Comparison of ENCODE assay signal across 18 cellular contexts in the genomic region with DNA sequence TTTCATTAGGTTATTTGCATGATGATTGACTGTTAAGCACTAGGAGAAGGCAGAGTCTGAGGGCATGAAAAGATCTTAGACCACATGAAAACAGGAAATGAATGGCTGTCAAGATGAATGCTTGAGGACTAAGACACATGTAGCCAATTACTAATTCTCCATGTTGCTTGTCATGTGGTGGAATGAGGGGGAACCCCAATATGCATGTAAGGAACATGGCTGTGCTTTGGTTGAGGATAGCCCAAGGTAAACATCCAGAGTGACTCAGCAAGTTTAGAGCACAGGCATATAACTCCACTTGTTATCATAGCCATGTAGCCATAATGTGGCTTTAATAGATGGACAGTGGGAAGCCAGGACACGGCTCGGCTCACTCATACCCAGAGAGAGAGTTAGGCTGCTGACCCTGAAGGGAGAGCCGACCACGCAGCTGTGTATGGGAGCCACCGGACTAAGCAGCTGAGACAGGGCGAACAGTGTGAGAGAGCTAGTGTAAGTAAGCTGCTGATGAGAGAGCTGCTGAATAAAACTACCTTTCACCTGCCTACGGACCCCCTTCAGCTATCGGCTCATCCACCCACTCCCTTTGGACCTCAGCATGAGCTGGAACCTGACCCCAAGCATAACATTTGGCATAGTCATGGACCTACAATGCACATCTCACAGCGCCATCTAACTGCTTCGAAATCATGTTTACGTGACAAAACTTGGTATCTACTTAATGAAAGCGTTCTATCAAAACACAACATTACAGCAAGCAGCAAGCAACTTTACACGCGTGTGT. TPM values are rescaled to one million over a fixed set of nuclear protein-coding genes. Genes with fewer than 3 reads are reported as not detected.
DNase-seq lines count a peak whose midpoint lies in the region; ATAC-seq, FAIRE-seq and TF ChIP-seq lines count a peak whose summit lies in the region.
"Had no signal": no experiment of that assay in that cellular context is flagged by ENCODE, and none has a peak within 500 bp of the region (broad histone marks: within the 10 kb centered on the region; RNA-seq: fewer than 3 reads in every experiment).

No MANE protein-coding gene starts in this region.

- H3K36me3 ChIP-seq in CD8-positive, alpha-beta T cell (ENCODE audit: insufficient read depth, low read length), result no peaks in the 10 kb centered on the region
- H3K36me3 ChIP-seq in SJCRH30, result no peaks in the 10 kb centered on the region
- H3K36me3 ChIP-seq: right atrium auricular region had no signal

- H3K36me3 Mint-ChIP-seq in CD8-positive, alpha-beta T cell, result peaks cover 9% of the 10 kb centered on the region
- peaks cover 4% of the 10 kb centered on the region; the same call in 1 of the 2 replicates for H3K36me3 Mint-ChIP-seq in WTC11

- H3K9me3 Mint-ChIP-seq in CD8-positive, alpha-beta T cell, result no peaks in the 10 kb centered on the region
- peaks cover 8% of the 10 kb centered on the region for H3K9me3 Mint-ChIP-seq in WTC11
- H3K9me3 Mint-ChIP-seq: IgD-negative memory B cell; stimulated activated naive CD8-positive, alpha-beta T cell treated with anti-CD3 and anti-CD28 coated beads, Interleukin-15, Interleukin-2, amounts not matched to agents 100 ng/mL and 50 ng/mL, for 24 hours had no signal

- 94% methylated on average over 14 of the region's 14 CpGs for WGBS in A549 (ENCODE audit: missing lambda C conversion rate)

- no peak overlapping the region for H3K27ac Mint-ChIP-seq in CD8-positive, alpha-beta T cell
- H3K27ac Mint-ChIP-seq in WTC11, result peak overlapping the region; percentile 29; the same call in 1 of the 2 replicates
- H3K27ac Mint-ChIP-seq: IgD-negative memory B cell; stimulated activated naive CD8-positive, alpha-beta T cell treated with anti-CD3 and anti-CD28 coated beads, Interleukin-15, Interleukin-2, amounts not matched to agents 100 ng/mL and 50 ng/mL, for 24 hours had no signal

- peaks cover 17% of the 10 kb centered on the region for H3K4me1 Mint-ChIP-seq in CD8-positive, alpha-beta T cell (ENCODE audit: low read depth)
- peaks cover 22% of the 10 kb centered on the region for H3K4me1 Mint-ChIP-seq in WTC11

- POLR2A ChIA-PET in A549 (lab: Yijun Ruan, JAX) (no interaction called here), WTC11 (lab: Charles Lee) (no interaction called here)
- POLR2A ChIA-PET in CD8-positive, alpha-beta T cell (lab: Charles Lee), result no interaction called here

- no peaks in the 10 kb centered on the region for H3K27me3 Mint-ChIP-seq in CD8-positive, alpha-beta T cell (ENCODE audit: low read depth)
- H3K27me3 Mint-ChIP-seq in WTC11 (ENCODE audit: low read depth), result no peaks in the 10 kb centered on the region
- H3K27me3 Mint-ChIP-seq: IgD-negative memory B cell; stimulated activated naive CD8-positive, alpha-beta T cell treated with anti-CD3 and anti-CD28 coated beads, Interleukin-15, Interleukin-2, amounts not matched to agents 100 ng/mL and 50 ng/mL, for 24 hours had no signal

- peaks cover 5% of the 10 kb centered on the region; the same call in 2 of the 3 replicates for H3K4me1 ChIP-seq in A549
- peaks cover 9% of the 10 kb centered on the region for H3K4me1 ChIP-seq in CD8-positive, alpha-beta T cell (ENCODE audit: insufficient read depth, low read length)
- H3K4me1 ChIP-seq in SJCRH30, result no peaks in the 10 kb centered on the region

- TF ChIP-seq EP300 in A549 (IDR thresholded peaks at IDR 0.05), result no peak

- H3K27ac ChIP-seq in A549 (peak overlapping the region in 1 of 2 experiments; percentile 50; a peak in 4 of 6 replicates), SJCRH30 (no peak overlapping the region)
- no peak overlapping the region for H3K27ac ChIP-seq in CD8-positive, alpha-beta T cell (ENCODE audit: low read depth, low read length)
- H3K27ac ChIP-seq: hepatocyte, right atrium auricular region had no signal

- 0 out of 3 replicates have a peak, but pooled peaks cover 3% of the 10 kb centered on the region for H3K9me3 ChIP-seq in A549
- H3K9me3 ChIP-seq in CD8-positive, alpha-beta T cell (ENCODE audit: low read length), result no peaks in the 10 kb centered on the region
- no peaks in the 10 kb centered on the region for H3K9me3 ChIP-seq in SJCRH30 (replicated peaks)
- H3K9me3 ChIP-seq: right atrium auricular region had no signal

- H3K4me3 ChIP-seq in A549 (no peak overlapping the region), fibroblast of mammary gland (ENCODE audit: control insufficient read depth, low read depth, low read length) (no peak overlapping the region), SJCRH30 (no peak overlapping the region)
- no peak overlapping the region for H3K4me3 ChIP-seq in CD8-positive, alpha-beta T cell (ENCODE audit: low read depth, low read length)
- H3K4me3 ChIP-seq: hepatocyte, right atrium auricular region had no signal

- no peak overlapping the region for H3K4me3 Mint-ChIP-seq in CD8-positive, alpha-beta T cell
- no peak overlapping the region for H3K4me3 Mint-ChIP-seq in WTC11
- H3K4me3 Mint-ChIP-seq: CD14-positive monocyte; IgD-negative memory B cell; stimulated activated naive CD8-positive, alpha-beta T cell treated with anti-CD3 and anti-CD28 coated beads, Interleukin-15, Interleukin-2, amounts not matched to agents 100 ng/mL and 50 ng/mL, for 24 hours had no signal

- TF ChIP-seq POLR2A in A549 (IDR thresholded peaks at IDR 0.05; ENCODE audit: low read length), result no peak

- H3K4me2 ChIP-seq in A549, result no peak overlapping the region
- H3K4me2 ChIP-seq: hepatocyte had no signal

- intact Hi-C loops in CD8-positive, alpha-beta T cell (cut with DNase I, micrococcal nuclease), result no loop called here
- intact Hi-C loops in cardiac septum (cut with DNase I), result no loop called here

- no peaks in the 10 kb centered on the region for H3K27me3 ChIP-seq in CD8-positive, alpha-beta T cell (ENCODE audit: insufficient read depth, low read length)
- H3K27me3 ChIP-seq in SJCRH30, result no peaks in the 10 kb centered on the region
- H3K27me3 ChIP-seq: hepatocyte, right atrium auricular region had no signal

- FAIRE-seq in A549 (lab: Jason Lieb, UNC), result no peak
- FAIRE-seq: endometrium had no signal

- TF ChIP-seq CTCF in A549 (IDR thresholded peaks at IDR 0.05) (no peak), WTC11 (IDR thresholded peaks at IDR 0.05) (no peak), fibroblast of mammary gland (conservative IDR thresholded peaks at IDR 0.05; ENCODE audit: control insufficient read depth, insufficient read depth, low read depth, low read length) (no peak)
- TF ChIP-seq CTCF in CD8-positive, alpha-beta T cell (IDR thresholded peaks at IDR 0.05), result no peak

- DNase-seq in A549 (ENCODE audit: low read depth in 1 of 2, low spot score in 1 of 2) (no peak), WTC11 (ENCODE audit: low spot score) (no peak), fibroblast of mammary gland (ENCODE audit: low read depth) (peak; percentile 48), SJCRH30 (no peak), NCI-H774 (lab: John Stamatoyannopoulos, UW) (no peak), cardiac septum (ENCODE audit: low spot score) (no peak)
- DNase-seq in CD8-positive, alpha-beta T cell, result no peak
- DNase-seq: aorta, NCI-H1694, NCI-H510A treated with DMSO at 0.1 percent for 48 hours, RPMI8226 had no signal

- ATAC-seq in A549 (no peak), WTC11 (no peak), GM21786 (IDR thresholded peaks at IDR 0.05; ENCODE audit: unreplicated experiment) (no peak)
- peak; percentile 84 for ATAC-seq in CD8-positive, alpha-beta T cell

- CTCF ChIA-PET in A549 (lab: Yijun Ruan, JAX), result no interaction called here
- CTCF ChIA-PET in CD8-positive, alpha-beta T cell (lab: Charles Lee), result no interaction called here
- CTCF ChIA-PET in WTC11 (lab: Charles Lee), result interaction anchor here (0.6 to 1.2 kb wide), 2 partner anchors 36 to 361 kb away, joined by 3 to 7 read pairs; no protein-coding TSS in a partner anchor

- TF ChIP-seq RAD21 in A549 (conservative IDR thresholded peaks at IDR 0.05 in 1 of 2, IDR thresholded peaks at IDR 0.05 in 1 of 2), result no peak

TF ChIP-seq in A549, 52 proteins besides CTCF, POLR2A, EP300 and RAD21 (continues in another document):
- TF ChIP-seq, protein P1, sequence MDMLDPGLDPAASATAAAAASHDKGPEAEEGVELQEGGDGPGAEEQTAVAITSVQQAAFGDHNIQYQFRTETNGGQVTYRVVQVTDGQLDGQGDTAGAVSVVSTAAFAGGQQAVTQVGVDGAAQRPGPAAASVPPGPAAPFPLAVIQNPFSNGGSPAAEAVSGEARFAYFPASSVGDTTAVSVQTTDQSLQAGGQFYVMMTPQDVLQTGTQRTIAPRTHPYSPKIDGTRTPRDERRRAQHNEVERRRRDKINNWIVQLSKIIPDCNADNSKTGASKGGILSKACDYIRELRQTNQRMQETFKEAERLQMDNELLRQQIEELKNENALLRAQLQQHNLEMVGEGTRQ (IDR thresholded peaks at IDR 0.05), result no peak
- 0 out of 2 replicates have a peak, but pooled peaks have one; percentile 44 for TF ChIP-seq HOXB13 (CRISPR knock-in tag; IDR thresholded peaks at IDR 0.05; ENCODE audit: low read depth)
- no peak for TF ChIP-seq PHF8 (IDR thresholded peaks at IDR 0.05; ENCODE audit: borderline replicate concordance, low read depth)

TF ChIP-seq in WTC11, 78 proteins besides CTCF, POLR2A, EP300 and RAD21:
- no peak for TF ChIP-seq PRRX2 (CRISPR knock-in tag; IDR thresholded peaks at IDR 0.05)
- TF ChIP-seq, protein P2, sequence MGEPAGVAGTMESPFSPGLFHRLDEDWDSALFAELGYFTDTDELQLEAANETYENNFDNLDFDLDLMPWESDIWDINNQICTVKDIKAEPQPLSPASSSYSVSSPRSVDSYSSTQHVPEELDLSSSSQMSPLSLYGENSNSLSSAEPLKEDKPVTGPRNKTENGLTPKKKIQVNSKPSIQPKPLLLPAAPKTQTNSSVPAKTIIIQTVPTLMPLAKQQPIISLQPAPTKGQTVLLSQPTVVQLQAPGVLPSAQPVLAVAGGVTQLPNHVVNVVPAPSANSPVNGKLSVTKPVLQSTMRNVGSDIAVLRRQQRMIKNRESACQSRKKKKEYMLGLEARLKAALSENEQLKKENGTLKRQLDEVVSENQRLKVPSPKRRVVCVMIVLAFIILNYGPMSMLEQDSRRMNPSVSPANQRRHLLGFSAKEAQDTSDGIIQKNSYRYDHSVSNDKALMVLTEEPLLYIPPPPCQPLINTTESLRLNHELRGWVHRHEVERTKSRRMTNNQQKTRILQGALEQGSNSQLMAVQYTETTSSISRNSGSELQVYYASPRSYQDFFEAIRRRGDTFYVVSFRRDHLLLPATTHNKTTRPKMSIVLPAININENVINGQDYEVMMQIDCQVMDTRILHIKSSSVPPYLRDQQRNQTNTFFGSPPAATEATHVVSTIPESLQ (CRISPR knock-in tag; IDR thresholded peaks at IDR 0.05), result no peak
- no peak for TF ChIP-seq CBFB (CRISPR knock-in tag; IDR thresholded peaks at IDR 0.05; ENCODE audit: low read depth)
- no peak for TF ChIP-seq ZBTB21 (CRISPR knock-in tag; IDR thresholded peaks at IDR 0.05; ENCODE audit: borderline replicate concordance)

RNA-seq across cellular contexts. Expression of a gene that starts 37.6 kb away (rescaled TPM):
- 19.9 and 22.8 TPM in 2 replicates for polyA plus RNA-seq in A549 (2011; rRNA removed)
- polyA plus RNA-seq in A549 (2012; cell fraction: cytosol; rRNA removed), result 6.2 and 8.2 TPM in 2 replicates
- 14.5 and 15.2 TPM in 2 replicates for polyA plus RNA-seq in A549 (2012; cell fraction: nucleus; rRNA removed)
- polyA plus RNA-seq in A549 (2017; fragmentation: RNase III; extraction: RNeasy Plus Mini Kit Qiagen cat#74134 plus additional on column Dnase treatment), result 19.9 to 20.8 TPM (median 20.0 TPM) in 3 replicates
- 21.6 and 22.9 TPM in 2 replicates for polyA minus RNA-seq in A549 (2011; rRNA and poly(A)+ RNA removed)
- total RNA-seq in CD8-positive, alpha-beta T cell, result 1 to 10 TPM; 6.1 to 7.0 TPM
- total RNA-seq in WTC11 (2021), result 35.1 to 38.1 TPM (median 36.6 TPM) in 3 replicates
- total RNA-seq in SJCRH30 (2014; rRNA removed; shearing (Covaris generic)), result 8.5 and 8.9 TPM in 2 replicates
- 15.3 TPM for total RNA-seq in cardiac septum
